2 cellular contexts compared by ENCODE assay signal in genomic region chr10:105973252-105973877, GRCh38.
TF ChIP-seq lines count a peak whose summit lies in the region.

No MANE protein-coding gene starts in this region.

TF ChIP-seq in liver, 16 proteins besides CTCF, POLR2A, EP300 and RAD21:
- TF ChIP-seq REST (IDR thresholded peaks at IDR 0.05), result peak; percentile 24
- no peak for TF ChIP-seq SP1 (IDR thresholded peaks at IDR 0.05)
- TF ChIP-seq TAF1 (conservative IDR thresholded peaks at IDR 0.05), result no peak

TF ChIP-seq in HepG2, 621 proteins besides CTCF, POLR2A, EP300 and RAD21 (continued from another document):
- TF ChIP-seq ZNF687 (CRISPR knock-in tag; IDR thresholded peaks at IDR 0.05), result no peak
- no peak for TF ChIP-seq ZNF432 (CRISPR knock-in tag; IDR thresholded peaks at IDR 0.05; ENCODE audit: borderline replicate concordance)
- no peak for TF ChIP-seq ZNF441 (CRISPR knock-in tag; IDR thresholded peaks at IDR 0.05; ENCODE audit: borderline replicate concordance)
- no peak for TF ChIP-seq BCL3 (CRISPR knock-in tag; IDR thresholded peaks at IDR 0.05)
- TF ChIP-seq ZNF629 (CRISPR knock-in tag; conservative IDR thresholded peaks at IDR 0.05), result no peak
- no peak for TF ChIP-seq MNT (IDR thresholded peaks at IDR 0.05)
- TF ChIP-seq HES4 (CRISPR knock-in tag; IDR thresholded peaks at IDR 0.05; ENCODE audit: borderline replicate concordance), result no peak
- TF ChIP-seq DNMT3B (CRISPR knock-in tag; conservative IDR thresholded peaks at IDR 0.05), result no peak
- TF ChIP-seq TSC22D2 (CRISPR knock-in tag; IDR thresholded peaks at IDR 0.05; ENCODE audit: borderline replicate concordance), result no peak
- no peak for TF ChIP-seq ZNF20 (CRISPR knock-in tag; IDR thresholded peaks at IDR 0.05)
- TF ChIP-seq ZNF784 (CRISPR knock-in tag; IDR thresholded peaks at IDR 0.05; ENCODE audit: borderline replicate concordance), result no peak
- no peak for TF ChIP-seq ARID4A (CRISPR knock-in tag; IDR thresholded peaks at IDR 0.05; ENCODE audit: borderline replicate concordance)
- TF ChIP-seq ZNF18 (CRISPR knock-in tag; IDR thresholded peaks at IDR 0.05; ENCODE audit: insufficient replicate concordance), result no peak
- no peak for TF ChIP-seq ZNF503 (CRISPR knock-in tag; IDR thresholded peaks at IDR 0.05)
- TF ChIP-seq CENPT (CRISPR knock-in tag; IDR thresholded peaks at IDR 0.05; ENCODE audit: low read depth), result no peak
- no peak for TF ChIP-seq TEAD2 (CRISPR knock-in tag; IDR thresholded peaks at IDR 0.05)
- TF ChIP-seq ZNF331 (CRISPR knock-in tag; IDR thresholded peaks at IDR 0.05), result no peak
